15 cellular contexts compared by ENCODE assay signal in the genomic region with DNA sequence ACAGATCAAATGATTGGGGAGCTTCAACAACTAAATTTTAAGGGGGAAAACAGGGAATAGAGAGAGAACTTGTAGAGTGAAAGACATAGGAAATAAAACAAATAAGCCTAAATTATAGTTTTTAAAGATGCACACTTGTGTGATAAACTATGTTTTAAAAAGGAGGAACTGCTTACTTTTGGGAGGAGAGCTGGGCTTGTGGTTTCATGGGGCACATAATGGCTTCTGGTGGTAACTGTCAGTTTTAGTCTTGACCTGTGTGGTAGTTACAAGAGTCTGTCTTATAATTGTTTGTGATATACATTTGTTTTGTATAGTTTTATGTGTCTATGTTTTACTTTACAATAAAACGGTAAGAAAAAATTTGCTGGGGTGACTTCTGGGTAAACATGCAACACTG.
DNase-seq lines count a peak whose midpoint lies in the region; ATAC-seq, FAIRE-seq and TF ChIP-seq lines count a peak whose summit lies in the region.
"Had no signal": no experiment of that assay in that cellular context is flagged by ENCODE, and none has a peak within 500 bp of the region (broad histone marks: within the 10 kb centered on the region; RNA-seq: fewer than 3 reads in every experiment).

No MANE protein-coding gene starts in this region.

- 47% methylated on average over 1 of the region's 1 CpG for WGBS in GM12878 (ENCODE audit: insufficient coverage, insufficient replicate concordance, low lambda C conversion rate, missing lambda C conversion rate)

- SMC1A ChIA-PET in GM12878 (lab: Charles Lee; ENCODE audit: uncharacterized antibody, unreplicated experiment): interaction anchor here (1.1 kb wide), 1 partner anchor 38 kb away, joined by 3 read pairs; no protein-coding TSS in a partner anchor

- intact Hi-C loops in GM12878 (cut with micrococcal nuclease; ENCODE audit: unreplicated experiment): no loop called here
- intact Hi-C loops in PC-9 (cut with micrococcal nuclease; ENCODE audit: unreplicated experiment): no loop called here

- in situ Hi-C loops in GM12878 (cut with MboI): no loop called here

- H4K20me1 ChIP-seq in Loucy (ENCODE audit: insufficient read depth, low read length, poor library complexity, severe bottlenecking): no peaks in the 10 kb centered on the region
- H4K20me1 ChIP-seq in GM12878 (ENCODE audit: control insufficient read depth, insufficient read depth): no peaks in the 10 kb centered on the region
- no peaks in the 10 kb centered on the region for H4K20me1 ChIP-seq in PC-9 (ENCODE audit: insufficient read depth)

- peak overlapping the region; percentile 66 for H3K4me2 ChIP-seq in Loucy (ENCODE audit: low read depth, low read length, poor library complexity, severe bottlenecking)
- H3K4me2 ChIP-seq in GM12878 (ENCODE audit: control insufficient read depth, insufficient read depth): peak overlapping the region; percentile 69
- no peak overlapping the region for H3K4me2 ChIP-seq in PC-9

- no peaks in the 10 kb centered on the region for H3F3A ChIP-seq in Loucy (ENCODE audit: low read depth)
- H3F3A ChIP-seq in PC-9 (ENCODE audit: insufficient read depth, low read depth): no peaks in the 10 kb centered on the region

- H3K9me3 ChIP-seq in Loucy (ENCODE audit: insufficient read depth, low read depth, low read length): no peaks in the 10 kb centered on the region
- no peaks in the 10 kb centered on the region; the same call in 2 of the 3 replicates for H3K9me3 ChIP-seq in GM12878 (replicated peaks; ENCODE audit: control insufficient read depth, insufficient read depth, low read length)
- H3K9me3 ChIP-seq in PC-9 (ENCODE audit: insufficient read depth, low read depth): 0 out of 2 replicates have a peak, but pooled peaks cover 4% of the 10 kb centered on the region

- H3K4me3 ChIP-seq in Loucy (ENCODE audit: low read length, poor library complexity, severe bottlenecking) (peak overlapping the region; percentile 48), GM12878 (peak overlapping the region; percentile 40; the same call in 1 of the 2 replicates), PC-9 (no peak overlapping the region)

- no peaks in the 10 kb centered on the region for H3K79me2 ChIP-seq in Loucy (ENCODE audit: insufficient read depth, low read length)
- peaks cover 1% of the 10 kb centered on the region for H3K79me2 ChIP-seq in GM12878 (ENCODE audit: control insufficient read depth, insufficient read depth, low read length)
- no peaks in the 10 kb centered on the region for H3K79me2 ChIP-seq in PC-9 (ENCODE audit: low read depth)

- peak overlapping the region; percentile 77 for H3K27ac ChIP-seq in GM12878 (ENCODE audit: control insufficient read depth, insufficient read depth)
- no peak overlapping the region for H3K27ac ChIP-seq in PC-9
- H3K27ac ChIP-seq: epithelial cell of prostate had no signal

- TF ChIP-seq RAD21 in GM12878 (IDR thresholded peaks at IDR 0.05; ENCODE audit: insufficient read depth, low read depth, low read length): no peak

- RAD21 ChIA-PET in GM12878 (lab: Charles Lee; ENCODE audit: unreplicated experiment): interaction anchor here (1.6 kb wide), 1 partner anchor 27 kb away, joined by 4 read pairs; no protein-coding TSS in a partner anchor

- TF ChIP-seq POLR2A in GM12878 (IDR thresholded peaks at IDR 0.05; ENCODE audit: low read depth, low read length): no peak

- POLR2A ChIA-PET in GM12878 (lab: Charles Lee): no interaction called here
- POLR2A ChIA-PET in PC-9 (lab: Charles Lee; ENCODE audit: unreplicated experiment): no interaction called here

- CTCF ChIA-PET in GM12878 (lab: Yijun Ruan, JAX) (interaction anchor here (4.5 kb wide), 1 partner anchor 27 kb away, joined by 17 read pairs; no protein-coding TSS in a partner anchor), PC-9 (lab: Charles Lee) (no interaction called here)

- H3K27me3 ChIP-seq in Loucy (ENCODE audit: insufficient read depth, low read length, poor library complexity, severe bottlenecking) (no peaks in the 10 kb centered on the region), GM12878 (replicated peaks in 1 of 2; ENCODE audit: control insufficient read depth in 2 of 2, insufficient read depth in 2 of 2, low read length in 1 of 2) (no peaks in the 10 kb centered on the region), PC-9 (ENCODE audit: insufficient read depth, low read depth) (no peaks in the 10 kb centered on the region)

- H3K9ac ChIP-seq in Loucy (ENCODE audit: low read depth, low read length, poor library complexity, severe bottlenecking) (peak overlapping the region; percentile 55), GM12878 (ENCODE audit: control insufficient read depth, insufficient read depth, low read length) (peak overlapping the region; percentile 54; the same call in 1 of the 2 replicates)

- H2AFZ ChIP-seq in Loucy (ENCODE audit: low read length) (peak overlapping the region; percentile 91), GM12878 (ENCODE audit: control insufficient read depth, low read depth, low read length) (peak overlapping the region; percentile 52), PC-9 (no peak overlapping the region)

- no peak for DNase-seq in GM12878 (ENCODE audit: low read depth, low spot score)
- DNase-seq in HCEC 1CT: no peak
- no peak for DNase-seq in PC-9
- no peak for DNase-seq in NCI-H1694 (lab: John Stamatoyannopoulos, UW)
- DNase-seq: activated CD4-positive, alpha-beta T cell treated with anti-CD3 and anti-CD28 coated beads for 1 hour; CD4-positive, CD25-positive, alpha-beta regulatory T cell; cerebellar nuclear complex; GF-D8; NCI-H2029 treated with DMSO at 0.1 percent for 48 hours; NK-92 treated with Interleukin-12 subunit alpha and Interleukin-12 subunit beta, amount 100 ng/mL, for 24 hours had no signal

- FAIRE-seq in GM12878 (lab: Jason Lieb, UNC): peak; percentile 74

- H3K4me1 ChIP-seq in Loucy (ENCODE audit: insufficient read depth, low read length, poor library complexity, severe bottlenecking) (peaks cover 56% of the 10 kb centered on the region), GM12878 (ENCODE audit: control insufficient read depth, insufficient read depth, low read length) (peaks cover 32% of the 10 kb centered on the region), PC-9 (replicated peaks; ENCODE audit: insufficient read depth) (no peaks in the 10 kb centered on the region)

- no peak for TF ChIP-seq CTCF in Loucy (conservative IDR thresholded peaks at IDR 0.05; ENCODE audit: low read length)
- no peak for TF ChIP-seq CTCF in GM12878 (IDR thresholded peaks at IDR 0.05 in 2 of 3, conservative IDR thresholded peaks at IDR 0.05 in 1 of 3; ENCODE audit: control insufficient read depth in 2 of 3, extremely low read depth in 1 of 3, insufficient read depth in 1 of 3, low read depth in 3 of 3, low read length in 3 of 3)
- no peak for TF ChIP-seq CTCF in PC-9 (conservative IDR thresholded peaks at IDR 0.05)

- H3K36me3 ChIP-seq in Loucy (ENCODE audit: insufficient read depth, low read length) (no peaks in the 10 kb centered on the region), GM12878 (ENCODE audit: control insufficient read depth in 2 of 2, insufficient read depth in 2 of 2, low read length in 1 of 2) (no peaks in the 10 kb centered on the region), PC-9 (ENCODE audit: low read depth) (no peaks in the 10 kb centered on the region)

- H3K9me2 ChIP-seq in Loucy (replicated peaks; ENCODE audit: low read depth, low read length) (no peaks in the 10 kb centered on the region), PC-9 (ENCODE audit: insufficient read depth) (no peaks in the 10 kb centered on the region)

- no peak for TF ChIP-seq EP300 in GM12878 (IDR thresholded peaks at IDR 0.05; ENCODE audit: borderline replicate concordance in 1 of 2, control insufficient read depth in 1 of 2, low read depth in 2 of 2, low read length in 2 of 2)

- no TSS peak for BruUV-seq in GM12878 (replicated peaks; lab: Mats Ljungman, UMichigan)
- BruUV-seq in PC-9 (replicated peaks; lab: Mats Ljungman, UMichigan): no TSS peak

- ATAC-seq in GM18909 (IDR thresholded peaks at IDR 0.05; ENCODE audit: poor library complexity, unreplicated experiment): peak; percentile 45
- ATAC-seq in HG02870 (IDR thresholded peaks at IDR 0.05; ENCODE audit: unreplicated experiment): peak; percentile 41
- peak; percentile 73 for ATAC-seq in GM12878
- no peak for ATAC-seq in HG02970 (IDR thresholded peaks at IDR 0.05; ENCODE audit: low FRiP score, unreplicated experiment)

TF ChIP-seq in GM12878, 131 proteins besides CTCF, POLR2A, EP300 and RAD21 (continues in another document):
- TF ChIP-seq, protein P1, sequence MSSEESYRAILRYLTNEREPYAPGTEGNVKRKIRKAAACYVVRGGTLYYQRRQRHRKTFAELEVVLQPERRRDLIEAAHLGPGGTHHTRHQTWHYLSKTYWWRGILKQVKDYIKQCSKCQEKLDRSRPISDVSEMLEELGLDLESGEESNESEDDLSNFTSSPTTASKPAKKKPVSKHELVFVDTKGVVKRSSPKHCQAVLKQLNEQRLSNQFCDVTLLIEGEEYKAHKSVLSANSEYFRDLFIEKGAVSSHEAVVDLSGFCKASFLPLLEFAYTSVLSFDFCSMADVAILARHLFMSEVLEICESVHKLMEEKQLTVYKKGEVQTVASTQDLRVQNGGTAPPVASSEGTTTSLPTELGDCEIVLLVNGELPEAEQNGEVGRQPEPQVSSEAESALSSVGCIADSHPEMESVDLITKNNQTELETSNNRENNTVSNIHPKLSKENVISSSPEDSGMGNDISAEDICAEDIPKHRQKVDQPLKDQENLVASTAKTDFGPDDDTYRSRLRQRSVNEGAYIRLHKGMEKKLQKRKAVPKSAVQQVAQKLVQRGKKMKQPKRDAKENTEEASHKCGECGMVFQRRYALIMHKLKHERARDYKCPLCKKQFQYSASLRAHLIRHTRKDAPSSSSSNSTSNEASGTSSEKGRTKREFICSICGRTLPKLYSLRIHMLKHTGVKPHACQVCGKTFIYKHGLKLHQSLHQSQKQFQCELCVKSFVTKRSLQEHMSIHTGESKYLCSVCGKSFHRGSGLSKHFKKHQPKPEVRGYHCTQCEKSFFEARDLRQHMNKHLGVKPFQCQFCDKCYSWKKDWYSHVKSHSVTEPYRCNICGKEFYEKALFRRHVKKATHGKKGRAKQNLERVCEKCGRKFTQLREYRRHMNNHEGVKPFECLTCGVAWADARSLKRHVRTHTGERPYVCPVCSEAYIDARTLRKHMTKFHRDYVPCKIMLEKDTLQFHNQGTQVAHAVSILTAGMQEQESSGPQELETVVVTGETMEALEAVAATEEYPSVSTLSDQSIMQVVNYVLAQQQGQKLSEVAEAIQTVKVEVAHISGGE (CRISPR knock-in tag; IDR thresholded peaks at IDR 0.05): no peak
- TF ChIP-seq MTA2 (IDR thresholded peaks at IDR 0.05; ENCODE audit: low read depth) (no peak), SPI1 (IDR thresholded peaks at IDR 0.05; ENCODE audit: borderline replicate concordance, insufficient read depth, low read depth, low read length) (peak; percentile 91), CBFB (IDR thresholded peaks at IDR 0.05; ENCODE audit: low read depth) (0 out of 2 replicates have a peak, but pooled peaks have one; percentile 54), POLR2AphosphoS5 (IDR thresholded peaks at IDR 0.05; ENCODE audit: low read length) (no peak), ZNF207 (IDR thresholded peaks at IDR 0.05; ENCODE audit: borderline replicate concordance) (no peak), RUNX3 (IDR thresholded peaks at IDR 0.05; ENCODE audit: low read length) (peak; percentile 92), NR2C1 (IDR thresholded peaks at IDR 0.05) (no peak), STAT3 (IDR thresholded peaks at IDR 0.05; ENCODE audit: low read depth, low read length) (no peak)
